Comparison of ENCODE assay signal across 13 cellular contexts in the genomic region with DNA sequence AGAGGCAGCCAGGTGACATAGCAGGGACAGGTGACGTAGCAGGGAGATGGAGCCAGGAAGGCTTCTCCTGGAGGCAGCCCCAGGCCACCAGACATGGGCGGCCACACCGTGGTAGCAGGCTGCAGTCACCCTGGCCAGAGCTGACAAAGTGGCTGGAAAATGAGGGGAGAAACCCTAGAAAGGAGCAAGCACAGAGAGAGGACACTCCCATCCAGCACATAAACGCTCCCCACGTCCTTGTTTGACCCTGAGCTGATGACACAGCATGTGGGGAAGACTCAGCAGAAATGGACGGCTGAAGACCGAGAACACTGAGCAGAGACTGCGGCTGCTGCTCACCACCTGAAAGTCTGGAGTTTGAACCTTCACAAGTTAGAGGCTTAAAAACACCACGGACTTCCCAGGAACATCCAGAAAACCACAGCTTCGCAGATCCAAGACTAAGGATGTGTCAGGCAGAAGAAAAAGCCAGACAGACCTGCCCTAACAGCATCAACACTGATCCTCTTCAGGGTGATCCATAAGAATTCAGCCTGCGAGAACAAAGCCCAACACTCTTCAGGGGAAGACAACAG. TPM values are rescaled to one million over a fixed set of nuclear protein-coding genes. Genes with fewer than 3 reads are reported as not detected.
DNase-seq lines count a peak whose midpoint lies in the region; ATAC-seq lines count a peak whose summit lies in the region.
"Had no signal": no experiment of that assay in that cellular context is flagged by ENCODE, and none has a peak within 500 bp of the region (broad histone marks: within the 10 kb centered on the region; RNA-seq: fewer than 3 reads in every experiment).

No MANE protein-coding gene starts in this region.

- no peaks in the 10 kb centered on the region for H3K9me3 ChIP-seq in effector memory CD4-positive, alpha-beta T cell (ENCODE audit: control insufficient read depth, low read length)

- no peaks in the 10 kb centered on the region for H3K4me1 ChIP-seq in effector memory CD4-positive, alpha-beta T cell (ENCODE audit: control insufficient read depth, insufficient read depth, low read length, poor library complexity, severe bottlenecking)

- no peaks in the 10 kb centered on the region for H3K9me3 Mint-ChIP-seq in dendritic cell treated with granulocyte-macrophage colony-stimulating factor and Interleukin-4, amounts not matched to agents 40 ng/mL and 50 ng/mL, for 4 days

- no peak overlapping the region for H3K4me3 Mint-ChIP-seq in dendritic cell treated with granulocyte-macrophage colony-stimulating factor and Interleukin-4, amounts not matched to agents 40 ng/mL and 50 ng/mL, for 4 days

- no peaks in the 10 kb centered on the region for H3K27me3 ChIP-seq in effector memory CD4-positive, alpha-beta T cell (replicated peaks; ENCODE audit: control insufficient read depth, insufficient read depth, low read length, poor library complexity, severe bottlenecking)

- DNase-seq in LHCN-M2 (ENCODE audit: low read depth), result peak; percentile 78
- DNase-seq in medulla oblongata (ENCODE audit: extremely low spot score), result peak; percentile 30
- peak; percentile 55 for DNase-seq in stromal cell of bone marrow (ENCODE audit: low read depth)
- DNase-seq in effector memory CD4-positive, alpha-beta T cell, result no peak
- no peak for DNase-seq in NCI-H226
- DNase-seq in activated naive CD4-positive, alpha-beta T cell treated with anti-CD3 and anti-CD28 coated beads, Interleukin-2, amount 50 U/mL, for 16 hours, result no peak
- DNase-seq: activated gamma-delta T cell treated with Interleukin-2 at 50 U/mL for 16 hours; NCI-H1048; small intestine; stimulated activated naive CD8-positive, alpha-beta T cell treated with anti-CD3 and anti-CD28 coated beads, Interleukin-15, Interleukin-2, amounts not matched to agents 100 U/mL and 50 U/mL, for 24 hours had no signal

- intact Hi-C loops in dendritic cell treated with granulocyte-macrophage colony-stimulating factor and Interleukin-4, amounts not matched to agents 40 ng/mL and 50 ng/mL, for 4 days (cut with micrococcal nuclease), result no loop called here

- H3K36me3 Mint-ChIP-seq in dendritic cell treated with granulocyte-macrophage colony-stimulating factor and Interleukin-4, amounts not matched to agents 40 ng/mL and 50 ng/mL, for 4 days (ENCODE audit: low read depth), result peaks cover 61% of the 10 kb centered on the region

- no peak overlapping the region for H3K4me3 ChIP-seq in effector memory CD4-positive, alpha-beta T cell (ENCODE audit: insufficient read depth, low read depth, low read length, poor library complexity, severe bottlenecking)

- ATAC-seq in GM19397 (IDR thresholded peaks at IDR 0.05; ENCODE audit: unreplicated experiment), result no peak
- ATAC-seq: stimulated activated naive CD8-positive, alpha-beta T cell treated with anti-CD3 and anti-CD28 coated beads, Interleukin-15, Interleukin-2, amounts not matched to agents 100 U/mL and 50 U/mL, for 24 hours had no signal

- no peaks in the 10 kb centered on the region for H3K27me3 Mint-ChIP-seq in dendritic cell treated with granulocyte-macrophage colony-stimulating factor and Interleukin-4, amounts not matched to agents 40 ng/mL and 50 ng/mL, for 4 days

- peaks cover 27% of the 10 kb centered on the region for H3K4me1 Mint-ChIP-seq in dendritic cell treated with granulocyte-macrophage colony-stimulating factor and Interleukin-4, amounts not matched to agents 40 ng/mL and 50 ng/mL, for 4 days (ENCODE audit: low read depth)

- no peak overlapping the region for H3K27ac ChIP-seq in effector memory CD4-positive, alpha-beta T cell (ENCODE audit: insufficient read depth, low read length, poor library complexity, severe bottlenecking)
- H3K27ac ChIP-seq: VCaP had no signal

- peak overlapping the region; percentile 42 for H3K27ac Mint-ChIP-seq in dendritic cell treated with granulocyte-macrophage colony-stimulating factor and Interleukin-4, amounts not matched to agents 40 ng/mL and 50 ng/mL, for 4 days

- H3K36me3 ChIP-seq in effector memory CD4-positive, alpha-beta T cell (ENCODE audit: control insufficient read depth, insufficient read depth, low read length), result peaks cover 3% of the 10 kb centered on the region

RNA-seq across cellular contexts. Expression of a gene that starts 28.7 kb away (rescaled TPM):
- total RNA-seq in LHCN-M2 (2014; rRNA removed), result not detected in 2 replicates
- polyA plus RNA-seq in LHCN-M2 (2012), result 0.16 TPM

RNA-seq across cellular contexts. Expression of a gene that starts 29.2 kb away (rescaled TPM):
- 30.2 and 39.4 TPM in 2 replicates for total RNA-seq in LHCN-M2 (2014; rRNA removed)
- polyA plus RNA-seq in LHCN-M2 (2012), result 26.4 TPM

RNA-seq across cellular contexts. Expression of a gene that starts 29.8 kb away (rescaled TPM):
- total RNA-seq in LHCN-M2 (2014; rRNA removed), result 26.2 and 30.3 TPM in 2 replicates
- 22.2 TPM for polyA plus RNA-seq in LHCN-M2 (2012)

RNA-seq across cellular contexts. Expression of a gene that starts 38.8 kb away (rescaled TPM):
- not detected in 2 replicates for total RNA-seq in LHCN-M2 (2014; rRNA removed)
- not detected for polyA plus RNA-seq in LHCN-M2 (2012)

RNA-seq across cellular contexts. Expression of a gene that starts 40.2 kb away (rescaled TPM):
- 10.9 and 16.9 TPM in 2 replicates for total RNA-seq in LHCN-M2 (2014; rRNA removed)
- 20.4 TPM for polyA plus RNA-seq in LHCN-M2 (2012)

Comparison
In these comparisons a context has a peak if more than half of its experiments do, and no peak if none do; other contexts are left out.
1. DNase-seq: peak in LHCN-M2 (single experiment), medulla oblongata (single experiment) and stromal cell of bone marrow (single experiment); none in effector memory CD4-positive, alpha-beta T cell (0 of 3), NCI-H226 (single experiment) and activated naive CD4-positive, alpha-beta T cell treated with anti-CD3 and anti-CD28 coated beads, Interleukin-2, amount 50 U/mL, for 16 hours (single experiment).